In genomic region chr5:6496207-6496584, GRCh38 we compare ENCODE assay signal across 1 cellular context.
TF ChIP-seq lines count a peak whose summit lies in the region.

No MANE protein-coding gene starts in this region.

TF ChIP-seq in GM12878, 131 proteins besides CTCF, POLR2A, EP300 and RAD21 (continued from another document):
- TF ChIP-seq E4F1 (IDR thresholded peaks at IDR 0.05; ENCODE audit: borderline replicate concordance, partially characterized antibody) (no peak), SP1 (IDR thresholded peaks at IDR 0.05; ENCODE audit: low read depth, low read length) (peak; percentile 44), ZNF592 (IDR thresholded peaks at IDR 0.05) (peak; percentile 61; the same call in 1 of the 2 replicates), GATAD2B (conservative IDR thresholded peaks at IDR 0.05; ENCODE audit: low read depth) (no peak), GABPA (IDR thresholded peaks at IDR 0.05; ENCODE audit: low read depth) (0 out of 2 replicates have a peak, but pooled peaks have one; percentile 43), HCFC1 (IDR thresholded peaks at IDR 0.05; ENCODE audit: low read length) (0 out of 2 replicates have a peak, but pooled peaks have one; percentile 10), MYC (IDR thresholded peaks at IDR 0.05; ENCODE audit: insufficient read depth, insufficient read length, insufficient replicate concordance, low read length, severe bottlenecking) (no peak), FOXK2 (IDR thresholded peaks at IDR 0.05) (no peak), NFYA (IDR thresholded peaks at IDR 0.05; ENCODE audit: borderline replicate concordance, low read depth, low read length) (no peak), YY1 (IDR thresholded peaks at IDR 0.05; ENCODE audit: low read depth, low read length) (peak; percentile 64; the same call in 1 of the 2 replicates), MXI1 (IDR thresholded peaks at IDR 0.05; ENCODE audit: low read depth, low read length) (0 out of 2 replicates have a peak, but pooled peaks have one; percentile 47), TARDBP (IDR thresholded peaks at IDR 0.05; ENCODE audit: borderline replicate concordance) (no peak), RBBP5 (conservative IDR thresholded peaks at IDR 0.05) (no peak), ZNF207 (IDR thresholded peaks at IDR 0.05; ENCODE audit: borderline replicate concordance) (no peak), SUZ12 (IDR thresholded peaks at IDR 0.05; ENCODE audit: unreplicated experiment) (no peak), CBX5 (IDR thresholded peaks at IDR 0.05; ENCODE audit: low read depth) (peak; percentile 88; the same call in 1 of the 2 replicates), FOXM1 (IDR thresholded peaks at IDR 0.05; ENCODE audit: low read depth, low read length) (peak; percentile 87), BRCA1 (IDR thresholded peaks at IDR 0.05; ENCODE audit: low read depth, low read length) (no peak), SMAD1 (IDR thresholded peaks at IDR 0.05; ENCODE audit: low read depth, partially characterized antibody) (peak; percentile 65), IKZF2 (IDR thresholded peaks at IDR 0.05) (peak; percentile 99), BMI1 (IDR thresholded peaks at IDR 0.05; ENCODE audit: borderline replicate concordance) (peak; percentile 59; the same call in 1 of the 2 replicates), ZBTB33 (IDR thresholded peaks at IDR 0.05) (no peak), MLLT1 (IDR thresholded peaks at IDR 0.05) (peak; percentile 72; the same call in 1 of the 2 replicates), KDM1A (IDR thresholded peaks at IDR 0.05; ENCODE audit: borderline replicate concordance) (no peak), IKZF1 (conservative IDR thresholded peaks at IDR 0.05) (peak; percentile 94), USF1 (IDR thresholded peaks at IDR 0.05; ENCODE audit: borderline replicate concordance, extremely low read length, insufficient read depth, low read depth, low read length) (no peak), BCL3 (IDR thresholded peaks at IDR 0.05; ENCODE audit: borderline replicate concordance, insufficient read depth, low read depth, low read length, poor library complexity, severe bottlenecking) (peak; percentile 70), TBL1XR1 (IDR thresholded peaks at IDR 0.05; ENCODE audit: low read depth, low read length) (peak; percentile 96), SMAD5 (IDR thresholded peaks at IDR 0.05; ENCODE audit: low read depth) (no peak), MAX (IDR thresholded peaks at IDR 0.05; ENCODE audit: low read depth, low read length) (no peak; the same call in 1 of the 2 replicates), PAX5 (IDR thresholded peaks at IDR 0.05; ENCODE audit: borderline replicate concordance, low read depth, low read length) (peak; percentile 92), ATF7 (IDR thresholded peaks at IDR 0.05; ENCODE audit: low read depth) (peak; percentile 96), TCF7 (IDR thresholded peaks at IDR 0.05; ENCODE audit: borderline replicate concordance) (peak; percentile 57; the same call in 1 of the 2 replicates), ZBTB40 (IDR thresholded peaks at IDR 0.05; ENCODE audit: borderline replicate concordance) (no peak), SKIL (IDR thresholded peaks at IDR 0.05; ENCODE audit: low read depth, poor library complexity, severe bottlenecking) (peak; percentile 95)
